17 cellular contexts compared by ENCODE assay signal in the genomic region with DNA sequence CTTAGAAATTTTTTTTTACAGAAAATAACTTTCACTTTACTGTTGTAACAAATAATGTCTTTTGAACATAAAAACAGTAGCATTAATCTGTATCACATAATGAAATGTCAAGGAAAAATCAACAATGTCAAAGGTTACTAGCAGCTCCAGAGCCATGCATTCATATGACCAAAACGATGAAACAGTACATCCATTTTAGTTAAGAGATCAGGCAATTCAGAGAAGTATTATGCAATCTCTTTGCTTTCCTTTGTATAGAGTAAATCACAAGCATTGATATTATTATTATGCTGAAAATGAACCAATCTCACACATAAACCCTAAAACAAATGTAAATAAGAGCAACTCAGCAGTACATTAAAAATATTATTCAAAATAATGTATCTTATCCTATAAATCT.
A peak's percentile ranks its signal among the peaks of the same experiment; 100 is the strongest.
DNase-seq lines count a peak whose midpoint lies in the region; FAIRE-seq and TF ChIP-seq lines count a peak whose summit lies in the region.
"Had no signal": no experiment of that assay in that cellular context is flagged by ENCODE, and none has a peak within 500 bp of the region (broad histone marks: within the 10 kb centered on the region; RNA-seq: fewer than 3 reads in every experiment).

No MANE protein-coding gene starts in this region.

- H3K4me1 Mint-ChIP-seq in CD14-positive monocyte = no peaks in the 10 kb centered on the region

- H3K27me3 Mint-ChIP-seq in CD14-positive monocyte (ENCODE audit: low read depth in 3 of 3) = no peaks in the 10 kb centered on the region
- H3K27me3 Mint-ChIP-seq: IgD-negative memory B cell had no signal

- H3K36me3 Mint-ChIP-seq in CD14-positive monocyte = no peaks in the 10 kb centered on the region
- H3K36me3 Mint-ChIP-seq: CD8-positive, alpha-beta T cell; IgD-negative memory B cell had no signal

- H3K79me2 ChIP-seq in ACC112 (ENCODE audit: control insufficient read depth, insufficient read depth, low read length, unreplicated experiment) (no peaks in the 10 kb centered on the region), GM23248 (ENCODE audit: insufficient read depth) (no peaks in the 10 kb centered on the region)

- H3K36me3 ChIP-seq in ACC112 (ENCODE audit: insufficient read depth, low read length) (no peaks in the 10 kb centered on the region), GM23248 (ENCODE audit: low read depth) (no peaks in the 10 kb centered on the region)
- H3K36me3 ChIP-seq: BE2C, HAP-1 had no signal

- H3K27ac ChIP-seq in ACC112 (ENCODE audit: low read depth, low read length) = no peak overlapping the region
- H3K27ac ChIP-seq in GM23248 = no peak overlapping the region
- H3K27ac ChIP-seq: C4-2B, KMS-11 had no signal

- TF ChIP-seq CTCF in fibroblast of pulmonary artery (IDR thresholded peaks at IDR 0.05; ENCODE audit: low read length, missing control alignments) (no peak), CD14-positive monocyte (IDR thresholded peaks at IDR 0.05) (no peak)

- H2AFZ ChIP-seq in ACC112 (ENCODE audit: low read length, unreplicated experiment) = peak overlapping the region; percentile 50
- H2AFZ ChIP-seq in GM23248 = peak overlapping the region; percentile 24; the same call in 1 of the 2 replicates

- H3K27me3 ChIP-seq in ACC112 (ENCODE audit: insufficient read depth, low read length) (no peaks in the 10 kb centered on the region), GM23248 (replicated peaks; ENCODE audit: insufficient read depth) (no peaks in the 10 kb centered on the region)
- H3K27me3 ChIP-seq: BE2C had no signal

- H3F3A ChIP-seq in GM23248 (ENCODE audit: insufficient read depth) = no peaks in the 10 kb centered on the region

- H3K4me3 ChIP-seq in ACC112 (ENCODE audit: low read depth, low read length) (no peak overlapping the region), GM23248 (no peak overlapping the region), fibroblast of pulmonary artery (replicated peaks; ENCODE audit: low read depth, low read length) (no peak overlapping the region)
- H3K4me3 ChIP-seq: HAP-1 had no signal

- H3K4me1 ChIP-seq in ACC112 (ENCODE audit: control insufficient read depth, insufficient read depth, low read length, unreplicated experiment) (no peaks in the 10 kb centered on the region), GM23248 (ENCODE audit: insufficient read depth) (no peaks in the 10 kb centered on the region)
- H3K4me1 ChIP-seq: BE2C, Caco-2, HAP-1 had no signal

- in situ Hi-C loops in GM23248 (cut with MboI) = no loop called here

- no peak overlapping the region for H3K9ac ChIP-seq in GM23248
- H3K9ac ChIP-seq: KMS-11 had no signal

- WGBS in GM23248 (ENCODE audit: low coverage in 1 of 2, low lambda C conversion rate in 2 of 2, missing lambda C conversion rate in 2 of 2), 2 experiments = 41 to 54% methylated on average over 1 of the region's 1 CpG

- intact Hi-C loops in cardiac septum (cut with DNase I) (no loop called here), CD14-positive monocyte (cut with micrococcal nuclease) (no loop called here)

- peak; percentile 79 for FAIRE-seq in TTC549 (lab: Jason Lieb, UNC)

- no peaks in the 10 kb centered on the region for H4K20me1 ChIP-seq in GM23248 (ENCODE audit: insufficient read depth)

- H3K4me2 ChIP-seq in GM23248 (ENCODE audit: unreplicated experiment) = no peak overlapping the region
- H3K4me2 ChIP-seq: KMS-11 had no signal

- H3K9me2 ChIP-seq in GM23248 (ENCODE audit: insufficient read depth) = no peaks in the 10 kb centered on the region

- H3K27ac Mint-ChIP-seq in CD14-positive monocyte = no peak overlapping the region
- H3K27ac Mint-ChIP-seq: CD8-positive, alpha-beta T cell; HFFc6; IgD-negative memory B cell had no signal

- no peaks in the 10 kb centered on the region for H3K9me3 ChIP-seq in GM23248 (ENCODE audit: low read depth)
- H3K9me3 ChIP-seq: BE2C, Caco-2, HAP-1 had no signal

- no peak overlapping the region for H3K4me3 Mint-ChIP-seq in CD14-positive monocyte
- H3K4me3 Mint-ChIP-seq: CD8-positive, alpha-beta T cell; HFFc6; IgD-negative memory B cell had no signal

- H3K9me3 Mint-ChIP-seq in CD14-positive monocyte = peaks cover 0 to 11% (median 6%) of the 10 kb centered on the region in 7 donors

- no peak for DNase-seq in GM23248
- peak; percentile 4 for DNase-seq in fibroblast of pulmonary artery (ENCODE audit: low read depth)
- no peak for DNase-seq in UCSD-AML1 (lab: John Stamatoyannopoulos, UW; ENCODE audit: unreplicated experiment)
- DNase-seq in cardiac septum (ENCODE audit: low spot score) = no peak
- no peak for DNase-seq in CD14-positive monocyte (ENCODE audit: low spot score)
- DNase-seq: BE2C; Caco-2; CD8-positive, alpha-beta T cell; DMS53; GOT3; HFFc6 had no signal
